18 cellular contexts compared by ENCODE assay signal in the genomic region with DNA sequence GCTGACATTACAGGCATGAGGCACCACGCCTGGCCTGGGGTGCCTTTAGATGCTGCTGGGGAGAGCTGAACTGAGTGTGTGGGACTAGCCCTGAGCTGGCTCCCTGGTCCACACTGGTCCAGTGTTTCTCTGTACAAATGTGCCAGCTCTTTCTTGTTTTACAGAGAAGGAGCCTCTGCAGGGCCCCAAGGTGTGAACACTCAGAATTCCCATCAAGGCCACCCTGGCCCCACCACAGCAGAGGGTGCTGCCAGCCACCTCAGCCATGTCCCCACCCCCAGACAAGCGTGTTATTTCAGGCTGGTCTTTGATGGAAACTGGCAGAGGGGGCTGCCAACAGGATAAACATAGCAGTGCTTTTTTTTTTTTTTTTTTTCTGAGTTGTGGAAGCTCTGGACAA.
"Had no signal": no experiment of that assay in that cellular context is flagged by ENCODE, and none has a peak within 500 bp of the region (broad histone marks: within the 10 kb centered on the region; RNA-seq: fewer than 3 reads in every experiment).

No MANE protein-coding gene starts in this region.

- H3K9me3 ChIP-seq: mucosa of descending colon, prostate gland, tibial nerve, uterus had no signal

- FAIRE-seq: bronchial epithelial cell, endometrium, small intestine had no signal

- H3K36me3 ChIP-seq: prostate gland, tibial nerve, uterus had no signal

- H3K4me3 ChIP-seq: coronary artery, mucosa of descending colon, prostate gland, tibial nerve, uterus had no signal

- H3K27ac ChIP-seq: prostate gland, tibial nerve had no signal

- H3K27me3 ChIP-seq: tibial nerve, uterus had no signal

- ATAC-seq: stimulated activated naive CD8-positive, alpha-beta T cell treated with anti-CD3 and anti-CD28 coated beads, Interleukin-15, amount 100 ng/mL, for 72 hours had no signal

- DNase-seq: activated CD4-positive, alpha-beta memory T cell treated with anti-CD3 and anti-CD28 coated beads for 36 hours; activated CD4-positive, alpha-beta T cell treated with anti-CD3 and anti-CD28 coated beads for 48 hours; activated naive CD4-positive, alpha-beta T cell treated with Interleukin-2 at 50 U/mL for 16 hours; activated naive CD8-positive, alpha-beta T cell treated with anti-CD3 and anti-CD28 coated beads, Interleukin-2, amount 10 ng/mL, durations not matched to agents 7 days and 5 days; activated T-cell treated with anti-CD3 and anti-CD28 coated beads, Interleukin-2, amount 50 U/mL, for 48 hours; amniotic stem cell; cerebellar nuclear complex; mucosa of descending colon; naive B cell; small intestine; stimulated activated CD4-positive, alpha-beta T cell treated with anti-CD3 and anti-CD28 coated beads, Interleukin-2, amount 100 ng/mL, for 24 hours; stimulated activated naive CD8-positive, alpha-beta T cell treated with anti-CD3 and anti-CD28 coated beads, Interleukin-15, amount 100 ng/mL, for 72 hours; uterus had no signal

- H3K4me1 ChIP-seq: prostate gland, uterus had no signal
